ENCODE assay signal across 29 cellular contexts in genomic region chr13:61810065-61810464, GRCh38.
"Had no signal": no experiment of that assay in that cellular context is flagged by ENCODE, and none has a peak within 500 bp of the region (broad histone marks: within the 10 kb centered on the region; RNA-seq: fewer than 3 reads in every experiment).

No MANE protein-coding gene starts in this region.

- H3K36me3 Mint-ChIP-seq: immature natural killer cell, mesothelial cell of epicardium, naive B cell had no signal

- H3K4me3 ChIP-seq: colonic mucosa, esophagus squamous epithelium, gastroesophageal sphincter, heart left ventricle, hepatocyte, left lung, lung, mucosa of descending colon had no signal

- H3K27ac ChIP-seq: colonic mucosa, epithelial cell of prostate, esophagus squamous epithelium, gastroesophageal sphincter, heart left ventricle, hepatocyte, left lung had no signal

- H3K27ac Mint-ChIP-seq: dendritic cell treated with granulocyte-macrophage colony-stimulating factor and Interleukin-4, amounts not matched to agents 40 ng/mL and 50 ng/mL, for 4 days; effector memory CD8-positive, alpha-beta T cell; endodermal cell; immature natural killer cell; mesothelial cell of epicardium; naive B cell; naive thymus-derived CD8-positive, alpha-beta T cell had no signal

- H3K36me3 ChIP-seq: colonic mucosa, esophagus squamous epithelium, gastroesophageal sphincter, heart left ventricle, left lung had no signal

- DNase-seq: colonic mucosa; cortex of kidney; effector CD8-positive, alpha-beta T cell; effector memory CD8-positive, alpha-beta T cell; endodermal cell; erythroblast; esophagus squamous epithelium; foreskin fibroblast; foreskin melanocyte; heart left ventricle; hypothalamus; immature natural killer cell; islet precursor cell; kidney; kidney glomerular epithelial cell; left colon; left lung; left ventricle myocardium superior; mesenchymal stem cell; mucosa of descending colon; naive B cell; naive thymus-derived CD8-positive, alpha-beta T cell had no signal

- H3K4me1 ChIP-seq: colonic mucosa, esophagus squamous epithelium, gastroesophageal sphincter, heart left ventricle, left lung had no signal

- H3K4me3 Mint-ChIP-seq: dendritic cell treated with granulocyte-macrophage colony-stimulating factor and Interleukin-4, amounts not matched to agents 40 ng/mL and 50 ng/mL, for 4 days; effector memory CD8-positive, alpha-beta T cell; endodermal cell; immature natural killer cell; mesothelial cell of epicardium; naive B cell; naive thymus-derived CD8-positive, alpha-beta T cell had no signal

- H3K27me3 ChIP-seq: colonic mucosa, esophagus squamous epithelium, gastroesophageal sphincter, heart left ventricle, hepatocyte, left lung had no signal

- H3K4me1 Mint-ChIP-seq: endodermal cell; immature natural killer cell; mesothelial cell of epicardium; naive B cell; naive thymus-derived CD8-positive, alpha-beta T cell had no signal

- H3K27me3 Mint-ChIP-seq: dendritic cell treated with granulocyte-macrophage colony-stimulating factor and Interleukin-4, amounts not matched to agents 40 ng/mL and 50 ng/mL, for 4 days; effector memory CD8-positive, alpha-beta T cell; naive B cell; naive thymus-derived CD8-positive, alpha-beta T cell had no signal

- ATAC-seq: effector memory CD8-positive, alpha-beta T cell; esophagus mucosa; gastroesophageal sphincter; heart left ventricle; left colon; left lung; left ventricle myocardium superior; mucosa of descending colon; naive thymus-derived CD8-positive, alpha-beta T cell had no signal
